Comparison of ENCODE assay signal across 1 cellular context in genomic region chr12:6724409-6724797, GRCh38.
TF ChIP-seq lines count a peak whose summit lies in the region.

No MANE protein-coding gene starts in this region.

TF ChIP-seq in HepG2, 621 proteins besides CTCF, POLR2A, EP300 and RAD21 (continued from another document):
- TF ChIP-seq ZNF510 (CRISPR knock-in tag; IDR thresholded peaks at IDR 0.05; ENCODE audit: low read depth) (0 out of 2 replicates have a peak, but pooled peaks have one; percentile 3), ZNF720 (CRISPR knock-in tag; IDR thresholded peaks at IDR 0.05) (no peak), SRY (CRISPR knock-in tag; IDR thresholded peaks at IDR 0.05) (no peak; the same call in 1 of the 2 replicates), FUBP1 (CRISPR knock-in tag; IDR thresholded peaks at IDR 0.05; ENCODE audit: borderline replicate concordance) (no peak), RFX3 (CRISPR knock-in tag; IDR thresholded peaks at IDR 0.05) (no peak), TRIM24 (CRISPR knock-in tag; IDR thresholded peaks at IDR 0.05) (no peak), REXO4 (CRISPR knock-in tag; IDR thresholded peaks at IDR 0.05; ENCODE audit: borderline replicate concordance) (0 out of 2 replicates have a peak, but pooled peaks have one; percentile 12), SIN3B (IDR thresholded peaks at IDR 0.05; ENCODE audit: low read length) (no peak), ZNF800 (CRISPR knock-in tag; IDR thresholded peaks at IDR 0.05) (0 out of 2 replicates have a peak, but pooled peaks have one; percentile 12), ZNF687 (CRISPR knock-in tag; IDR thresholded peaks at IDR 0.05) (peak; percentile 81), EHMT2 (IDR thresholded peaks at IDR 0.05; ENCODE audit: borderline replicate concordance, low read depth, low read length) (no peak), ZBTB8A (CRISPR knock-in tag; IDR thresholded peaks at IDR 0.05; ENCODE audit: borderline replicate concordance, low read depth) (no peak), NFRKB (IDR thresholded peaks at IDR 0.05) (no peak), MXD1 (CRISPR knock-in tag; IDR thresholded peaks at IDR 0.05) (peak; percentile 10; the same call in 1 of the 2 replicates), CENPBD1 (CRISPR knock-in tag; IDR thresholded peaks at IDR 0.05; ENCODE audit: borderline replicate concordance, low read depth) (peak; percentile 53; the same call in 1 of the 2 replicates), ZNF138 (CRISPR knock-in tag; IDR thresholded peaks at IDR 0.05; ENCODE audit: low read depth) (peak; percentile 27), ZNF597 (CRISPR knock-in tag; IDR thresholded peaks at IDR 0.05) (no peak), ZNF547 (CRISPR knock-in tag; IDR thresholded peaks at IDR 0.05) (no peak), MXD3 (CRISPR knock-in tag; IDR thresholded peaks at IDR 0.05) (no peak), RNF2 (conservative IDR thresholded peaks at IDR 0.05; ENCODE audit: low read depth) (0 out of 2 replicates have a peak, but pooled peaks have one; percentile 9), ZNF567 (CRISPR knock-in tag; IDR thresholded peaks at IDR 0.05; ENCODE audit: borderline replicate concordance) (0 out of 2 replicates have a peak, but pooled peaks have one; percentile 28), CEBPZ (IDR thresholded peaks at IDR 0.05; ENCODE audit: low read length) (no peak), ARNT2 (CRISPR knock-in tag; IDR thresholded peaks at IDR 0.05; ENCODE audit: low read depth) (peak; percentile 3; the same call in 1 of the 2 replicates), ZNF230 (CRISPR knock-in tag; IDR thresholded peaks at IDR 0.05) (no peak), SATB2 (CRISPR knock-in tag; IDR thresholded peaks at IDR 0.05) (no peak), ZC3H4 (CRISPR knock-in tag; IDR thresholded peaks at IDR 0.05; ENCODE audit: borderline replicate concordance) (peak; percentile 54; the same call in 1 of the 2 replicates)
TF ChIP-seq in HepG2: peak in this region for 35.
